21 cellular contexts compared by ENCODE assay signal in the genomic region with DNA sequence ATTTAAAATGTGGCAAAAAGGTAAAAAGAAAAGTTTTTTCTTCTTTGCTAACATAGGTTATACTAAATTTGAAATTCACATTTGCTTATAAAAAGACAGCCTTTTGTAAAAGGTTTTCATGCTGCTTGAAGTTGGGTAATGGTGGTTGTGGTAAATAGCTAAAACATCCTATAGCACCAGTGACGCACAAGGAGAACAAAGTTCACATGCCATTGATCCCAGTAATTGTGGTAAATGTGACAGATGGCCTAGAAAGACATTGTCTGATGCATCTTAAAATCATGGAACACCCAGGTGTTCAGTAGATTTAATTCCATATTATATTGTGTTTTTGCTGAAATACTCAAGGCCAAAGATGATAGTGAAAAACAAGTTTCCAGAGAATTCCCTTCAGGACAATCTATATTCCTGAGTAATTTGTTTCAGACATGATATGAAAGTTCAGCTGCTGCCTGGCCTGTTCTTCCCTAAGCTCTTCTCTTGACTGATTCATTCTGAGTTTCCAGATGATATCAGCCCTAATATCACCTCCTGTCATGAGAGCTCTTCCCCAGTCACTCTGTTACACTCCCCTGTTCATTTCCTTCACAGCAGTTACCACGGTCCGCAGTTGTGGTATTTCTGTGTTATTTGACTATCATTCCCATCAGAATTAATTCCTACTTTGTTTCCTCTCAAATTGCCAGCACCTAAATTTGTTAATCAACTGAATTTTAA. TPM values are rescaled to one million over a fixed set of nuclear protein-coding genes. Genes with fewer than 3 reads are reported as not detected.
A peak's percentile ranks its signal among the peaks of the same experiment; 100 is the strongest.
DNase-seq lines count a peak whose midpoint lies in the region; ATAC-seq, FAIRE-seq and TF ChIP-seq lines count a peak whose summit lies in the region.
"Had no signal": no experiment of that assay in that cellular context is flagged by ENCODE, and none has a peak within 500 bp of the region (broad histone marks: within the 10 kb centered on the region; RNA-seq: fewer than 3 reads in every experiment).

No MANE protein-coding gene starts in this region.

- H3K4me1 ChIP-seq in astrocyte (ENCODE audit: insufficient read depth, low read length): no peaks in the 10 kb centered on the region
- peaks cover 16% of the 10 kb centered on the region for H3K4me1 ChIP-seq in hepatocyte (ENCODE audit: insufficient read depth)
- peaks cover 0 to 9% (median 6%) of the 10 kb centered on the region in 4 donors for H3K4me1 ChIP-seq in sigmoid colon
- H3K4me1 ChIP-seq: colonic mucosa had no signal

- H3K4me1 Mint-ChIP-seq in astrocyte (ENCODE audit: low read depth, unreplicated experiment): peaks cover 6% of the 10 kb centered on the region

- TF ChIP-seq EP300 in sigmoid colon (IDR thresholded peaks at IDR 0.05): no peak

- POLR2A ChIA-PET in AG04449 (lab: Yijun Ruan, JAX): interaction anchor here (0.6 kb wide), 1 partner anchor 9 kb away, joined by 3 read pairs; no protein-coding TSS in a partner anchor

- intact Hi-C loops in sigmoid colon (cut with DNase I): no loop called here

- FAIRE-seq in H54 (lab: Jason Lieb, UNC) (no peak), astrocyte (lab: Jason Lieb, UNC) (no peak)

- H3K27ac ChIP-seq in astrocyte (ENCODE audit: low read depth, low read length) (no peak overlapping the region), hepatocyte (peak overlapping the region; percentile 71), sigmoid colon (no peak overlapping the region)
- H3K27ac ChIP-seq: body of pancreas, colonic mucosa, gastrocnemius medialis, thoracic aorta had no signal

- H3K79me2 ChIP-seq in astrocyte (ENCODE audit: insufficient read depth, low read length): no peaks in the 10 kb centered on the region
- peaks cover 7% of the 10 kb centered on the region for H3K79me2 ChIP-seq in hepatocyte

- H3K9me2 ChIP-seq in hepatocyte (replicated peaks; ENCODE audit: insufficient read depth): no peaks in the 10 kb centered on the region

- H3K4me3 Mint-ChIP-seq in astrocyte (ENCODE audit: unreplicated experiment): no peak overlapping the region
- H3K4me3 Mint-ChIP-seq: activated CD4-positive, alpha-beta memory T cell treated with anti-CD3 and anti-CD28 coated beads for 36 hours; activated naive CD4-positive, alpha-beta T cell treated with anti-CD3 and anti-CD28 coated beads, Interleukin-2, amount 10 ng/mL, durations not matched to agents 7 days and 5 days; nephron progenitor cell had no signal

- CTCF ChIA-PET in AG04449 (lab: Yijun Ruan, JAX): interaction anchor here (1.3 kb wide), 1 partner anchor 126 kb away, joined by 3 read pairs; no protein-coding TSS in a partner anchor

- peak overlapping the region; percentile 11 for H3K4me2 ChIP-seq in astrocyte (ENCODE audit: low read length)
- H3K4me2 ChIP-seq in hepatocyte: no peak overlapping the region

- H4K20me1 ChIP-seq in astrocyte (ENCODE audit: insufficient read depth, low read length) (no peaks in the 10 kb centered on the region), hepatocyte (ENCODE audit: insufficient read depth, poor library complexity, severe bottlenecking) (no peaks in the 10 kb centered on the region)

- H3K27me3 ChIP-seq in astrocyte (ENCODE audit: insufficient read depth, low read length) (no peaks in the 10 kb centered on the region), hepatocyte (no peaks in the 10 kb centered on the region), sigmoid colon (no peaks in the 10 kb centered on the region)
- H3K27me3 ChIP-seq: body of pancreas, colonic mucosa, gastrocnemius medialis had no signal

- H3K36me3 Mint-ChIP-seq in astrocyte (ENCODE audit: low read depth, unreplicated experiment): no peaks in the 10 kb centered on the region
- H3K36me3 Mint-ChIP-seq: activated naive CD4-positive, alpha-beta T cell treated with anti-CD3 and anti-CD28 coated beads, Interleukin-2, amount 10 ng/mL, durations not matched to agents 7 days and 5 days; CD4-positive, CD25-positive, alpha-beta regulatory T cell had no signal

- no peaks in the 10 kb centered on the region for H3K27me3 Mint-ChIP-seq in astrocyte (ENCODE audit: low read depth, unreplicated experiment)

- no peaks in the 10 kb centered on the region for H3K9me3 Mint-ChIP-seq in astrocyte (ENCODE audit: unreplicated experiment)
- H3K9me3 Mint-ChIP-seq: activated CD4-positive, alpha-beta memory T cell treated with anti-CD3 and anti-CD28 coated beads for 36 hours; activated naive CD4-positive, alpha-beta T cell treated with anti-CD3 and anti-CD28 coated beads, Interleukin-2, amount 10 ng/mL, durations not matched to agents 7 days and 5 days; nephron progenitor cell had no signal

- H2AFZ ChIP-seq in astrocyte (ENCODE audit: low read depth, low read length) (no peak overlapping the region), hepatocyte (no peak overlapping the region)

- H3K9me3 ChIP-seq in astrocyte (ENCODE audit: insufficient read depth, low read depth, low read length): no peaks in the 10 kb centered on the region
- no peaks in the 10 kb centered on the region for H3K9me3 ChIP-seq in hepatocyte (ENCODE audit: low read depth)
- H3K9me3 ChIP-seq in sigmoid colon: no peaks in the 10 kb centered on the region
- H3K9me3 ChIP-seq: body of pancreas, colonic mucosa, gastrocnemius medialis, thoracic aorta had no signal

- peak overlapping the region; percentile 7 for H3K9ac ChIP-seq in astrocyte (ENCODE audit: low read length)

- H3K27ac Mint-ChIP-seq in astrocyte (ENCODE audit: unreplicated experiment): no peak overlapping the region
- H3K27ac Mint-ChIP-seq: activated CD4-positive, alpha-beta memory T cell treated with anti-CD3 and anti-CD28 coated beads for 36 hours; activated naive CD4-positive, alpha-beta T cell treated with anti-CD3 and anti-CD28 coated beads, Interleukin-2, amount 10 ng/mL, durations not matched to agents 7 days and 5 days; nephron progenitor cell had no signal

- TF ChIP-seq POLR2A in H54 (IDR thresholded peaks at IDR 0.05; ENCODE audit: low read depth, low read length) (no peak), sigmoid colon (IDR thresholded peaks at IDR 0.05) (no peak)

- H3K4me3 ChIP-seq in AG04449 (ENCODE audit: low read depth, low read length) (no peak overlapping the region), astrocyte (ENCODE audit: insufficient read depth, low read depth, low read length) (no peak overlapping the region), hepatocyte (no peak overlapping the region), sigmoid colon (no peak overlapping the region)
- H3K4me3 ChIP-seq: body of pancreas, colonic mucosa, gastrocnemius medialis, thoracic aorta had no signal

- DNase-seq in AG04449 (ENCODE audit: low read depth, low spot score) (peak; percentile 41), H54 (ENCODE audit: insufficient read length, low spot score) (peak; percentile 9), astrocyte (ENCODE audit: low read depth) (peak; percentile 14), hepatocyte (ENCODE audit: low spot score) (peak; percentile 14), T-helper 2 cell (no peak), glomerular visceral epithelial cell (ENCODE audit: extremely low spot score) (no peak), sigmoid colon (no peak)
- DNase-seq: activated CD4-positive, alpha-beta memory T cell treated with anti-CD3 and anti-CD28 coated beads for 36 hours; activated naive CD4-positive, alpha-beta T cell treated with anti-CD3 and anti-CD28 coated beads, Interleukin-2, amount 10 ng/mL, durations not matched to agents 7 days and 5 days; body of pancreas; CD4-positive, CD25-positive, alpha-beta regulatory T cell; colonic mucosa; gastrocnemius medialis; left colon; NCI-H1105; NCI-H2081 treated with DMSO at 0.1 percent for 48 hours; NCI-H526 treated with DMSO at 0.1 percent for 48 hours; nephron progenitor cell; SHP77 had no signal

- no peak for ATAC-seq in HG02884 (IDR thresholded peaks at IDR 0.05; ENCODE audit: unreplicated experiment)
- ATAC-seq: body of pancreas, gastrocnemius medialis, left colon had no signal

- WGBS in hepatocyte (ENCODE audit: low lambda C conversion rate, missing lambda C conversion rate): 85% methylated on average over 3 of the region's 3 CpGs
- 73 to 88% methylated on average over 3 of the region's 3 CpGs for WGBS in sigmoid colon, 2 donors

- TF ChIP-seq CTCF in AG04449 (IDR thresholded peaks at IDR 0.05; ENCODE audit: insufficient read depth, low read length, missing control alignments): no peak
- no peak for TF ChIP-seq CTCF in astrocyte (IDR thresholded peaks at IDR 0.05; ENCODE audit: insufficient read depth, low read depth, low read length)
- TF ChIP-seq CTCF in hepatocyte (IDR thresholded peaks at IDR 0.05; ENCODE audit: poor library complexity): no peak
- TF ChIP-seq CTCF in sigmoid colon (IDR thresholded peaks at IDR 0.05): no peak

- H3K36me3 ChIP-seq in astrocyte (ENCODE audit: insufficient read depth, low read length): no peaks in the 10 kb centered on the region
- H3K36me3 ChIP-seq in hepatocyte (replicated peaks; ENCODE audit: insufficient read depth, low read depth): no peaks in the 10 kb centered on the region
- no peaks in the 10 kb centered on the region for H3K36me3 ChIP-seq in sigmoid colon
- H3K36me3 ChIP-seq: colonic mucosa, gastrocnemius medialis, thoracic aorta had no signal

RNA-seq across cellular contexts. Expression of gene FBXL17, which starts 4.6 kb away (rescaled TPM):
- 12.2 and 12.7 TPM in 2 replicates for total RNA-seq in astrocyte
- 18.2 and 22.6 TPM in 2 replicates for total RNA-seq in hepatocyte
- polyA plus RNA-seq in hepatocyte: 10.9 and 12.5 TPM in 2 replicates
- total RNA-seq in sigmoid colon: 10 to 100 TPM; 16.6 to 22.5 (median 20.0) TPM
- 10 to 100 TPM in 1 of 3 donors, 1 to 10 TPM in 2; 8.2 to 12.0 (median 9.7) TPM for polyA plus RNA-seq in sigmoid colon

Comparison
In these comparisons a context has a peak if more than half of its experiments do, and no peak if none do; other contexts are left out.
1. DNase-seq: peak in AG04449 (single experiment), H54 (single experiment), astrocyte (single experiment) and hepatocyte (single experiment); none in T-helper 2 cell (0 of 5), glomerular visceral epithelial cell (single experiment) and sigmoid colon (single experiment).